Comparison of ENCODE assay signal across 16 cellular contexts in genomic region chr3:127985655-127986225, GRCh38.
DNase-seq lines count a peak whose midpoint lies in the region; ATAC-seq and TF ChIP-seq lines count a peak whose summit lies in the region.
"Had no signal": no experiment of that assay in that cellular context is flagged by ENCODE, and none has a peak within 500 bp of the region (broad histone marks: within the 10 kb centered on the region; RNA-seq: fewer than 3 reads in every experiment).

No MANE protein-coding gene starts in this region.

- peaks cover 5% of the 10 kb centered on the region for H3K36me3 Mint-ChIP-seq in nephron progenitor cell (ENCODE audit: low read depth)
- H3K36me3 Mint-ChIP-seq in endodermal cell (ENCODE audit: low read depth): no peaks in the 10 kb centered on the region
- H3K36me3 Mint-ChIP-seq: CD8-positive, alpha-beta T cell had no signal

- H3K27ac Mint-ChIP-seq in nephron progenitor cell (no peak overlapping the region), endodermal cell (no peak overlapping the region)
- H3K27ac Mint-ChIP-seq: CD4-positive, CD25-positive, alpha-beta regulatory T cell; CD8-positive, alpha-beta T cell; GM23338; H9 had no signal

- 85% methylated on average over 13 of the region's 13 CpGs for WGBS in liver
- WGBS in endodermal cell (ENCODE audit: insufficient coverage in 1 of 2, insufficient read length in 1 of 2), 2 experiments: 82 to 90% methylated on average over 6 to 13 of the region's 13 CpGs

- peaks cover 22% of the 10 kb centered on the region for H3K27me3 Mint-ChIP-seq in nephron progenitor cell (ENCODE audit: low read depth, poor library complexity)
- H3K27me3 Mint-ChIP-seq in endodermal cell (ENCODE audit: insufficient read depth): peaks cover 10% of the 10 kb centered on the region

- H3K27ac ChIP-seq in liver (ENCODE audit: low read depth in 1 of 2, low read length in 2 of 2): no peak overlapping the region
- no peak overlapping the region for H3K27ac ChIP-seq in endodermal cell (ENCODE audit: low read depth, low read length)

- H3K4me1 ChIP-seq in liver (ENCODE audit: control insufficient read depth in 4 of 4, insufficient read depth in 4 of 4, low read length in 3 of 4) (peaks cover 4 to 18% (median 10%) of the 10 kb centered on the region in 4 donors), endodermal cell (ENCODE audit: control insufficient read depth, insufficient read depth, low read length) (no peaks in the 10 kb centered on the region)
- H3K4me1 ChIP-seq: Caco-2 had no signal

- TF ChIP-seq RAD21 in liver (IDR thresholded peaks at IDR 0.05): peak; percentile 25 to 39

- no peak for DNase-seq in left lobe of liver (ENCODE audit: low spot score)
- DNase-seq in mucosa of gallbladder (ENCODE audit: low spot score): peak; percentile 3
- peak; percentile 46 for DNase-seq in posterior vena cava (ENCODE audit: low spot score)
- no peak for DNase-seq in nephron progenitor cell
- DNase-seq in endodermal cell: no peak
- DNase-seq: C1 segment of cervical spinal cord; Caco-2; CD4-positive, CD25-positive, alpha-beta regulatory T cell; CD8-positive, alpha-beta T cell; DMS153; DND-41; H9 had no signal

- H3K36me3 ChIP-seq in liver (ENCODE audit: control insufficient read depth in 4 of 4, insufficient read depth in 3 of 4, low read depth in 1 of 4, low read length in 3 of 4) (no peaks in the 10 kb centered on the region), endodermal cell (ENCODE audit: control insufficient read depth, insufficient read depth, low read length) (no peaks in the 10 kb centered on the region)

- TF ChIP-seq CTCF in liver (IDR thresholded peaks at IDR 0.05; ENCODE audit: low read depth, low read length, missing input control) (no peak), nephron progenitor cell (IDR thresholded peaks at IDR 0.05) (no peak), endodermal cell (conservative IDR thresholded peaks at IDR 0.05) (no peak)

- H3K9me3 Mint-ChIP-seq in nephron progenitor cell: peaks cover 24% of the 10 kb centered on the region
- peaks cover 9% of the 10 kb centered on the region for H3K9me3 Mint-ChIP-seq in endodermal cell
- H3K9me3 Mint-ChIP-seq: CD4-positive, CD25-positive, alpha-beta regulatory T cell; CD8-positive, alpha-beta T cell; GM23338 had no signal

- peak; percentile 45 for ATAC-seq in left lobe of liver
- no peak for ATAC-seq in GM18520 (IDR thresholded peaks at IDR 0.05; ENCODE audit: unreplicated experiment)
- ATAC-seq: CD8-positive, alpha-beta T cell; GM23338; HCT116 had no signal

- H3K4me1 Mint-ChIP-seq in nephron progenitor cell (no peaks in the 10 kb centered on the region), endodermal cell (no peaks in the 10 kb centered on the region)
- H3K4me1 Mint-ChIP-seq: CD4-positive, CD25-positive, alpha-beta regulatory T cell had no signal

- H3K9me3 ChIP-seq in liver (ENCODE audit: control insufficient read depth in 4 of 4, low read length in 3 of 4) (no peaks in the 10 kb centered on the region), endodermal cell (ENCODE audit: control insufficient read depth, low read length) (no peaks in the 10 kb centered on the region)
- H3K9me3 ChIP-seq: Caco-2 had no signal

- H3K9ac ChIP-seq in liver (ENCODE audit: low read depth in 1 of 2, low read length in 2 of 2) (no peak overlapping the region), endodermal cell (ENCODE audit: extremely low read depth, low read length, poor library complexity, severe bottlenecking) (no peak overlapping the region)

- H3K4me3 ChIP-seq in liver (ENCODE audit: low read depth in 1 of 3, low read length in 3 of 3) (no peak overlapping the region), endodermal cell (ENCODE audit: low read length) (no peak overlapping the region)
- H3K4me3 ChIP-seq: GM23338 had no signal

- H3K4me3 Mint-ChIP-seq in nephron progenitor cell: no peak overlapping the region
- no peak overlapping the region for H3K4me3 Mint-ChIP-seq in endodermal cell
- H3K4me3 Mint-ChIP-seq: CD8-positive, alpha-beta T cell; GM23338; H9 had no signal

- H3K27me3 ChIP-seq in liver (ENCODE audit: control insufficient read depth in 4 of 4, insufficient read depth in 4 of 4, low read length in 3 of 4) (no peaks in the 10 kb centered on the region), endodermal cell (ENCODE audit: control insufficient read depth, insufficient read depth, low read length, poor library complexity, severe bottlenecking) (no peaks in the 10 kb centered on the region)

- intact Hi-C loops in posterior vena cava (cut with DNase I): no loop called here

TF ChIP-seq in liver, 16 proteins besides CTCF, POLR2A, EP300 and RAD21:
- TF ChIP-seq RXRA (IDR thresholded peaks at IDR 0.05) (peak in 1 of 2 donors; percentile 6), YY1 (IDR thresholded peaks at IDR 0.05) (no peak), NR2F2 (IDR thresholded peaks at IDR 0.05) (no peak), ZBTB33 (IDR thresholded peaks at IDR 0.05) (no peak), SP1 (IDR thresholded peaks at IDR 0.05) (no peak)

Comparison
In these comparisons a context has a peak if more than half of its experiments do, and no peak if none do; other contexts are left out.
1. DNase-seq: peak in mucosa of gallbladder (single experiment) and posterior vena cava (single experiment); none in left lobe of liver (single experiment), nephron progenitor cell (single experiment) and endodermal cell (single experiment).